2 cellular contexts compared by ENCODE assay signal in the genomic region with DNA sequence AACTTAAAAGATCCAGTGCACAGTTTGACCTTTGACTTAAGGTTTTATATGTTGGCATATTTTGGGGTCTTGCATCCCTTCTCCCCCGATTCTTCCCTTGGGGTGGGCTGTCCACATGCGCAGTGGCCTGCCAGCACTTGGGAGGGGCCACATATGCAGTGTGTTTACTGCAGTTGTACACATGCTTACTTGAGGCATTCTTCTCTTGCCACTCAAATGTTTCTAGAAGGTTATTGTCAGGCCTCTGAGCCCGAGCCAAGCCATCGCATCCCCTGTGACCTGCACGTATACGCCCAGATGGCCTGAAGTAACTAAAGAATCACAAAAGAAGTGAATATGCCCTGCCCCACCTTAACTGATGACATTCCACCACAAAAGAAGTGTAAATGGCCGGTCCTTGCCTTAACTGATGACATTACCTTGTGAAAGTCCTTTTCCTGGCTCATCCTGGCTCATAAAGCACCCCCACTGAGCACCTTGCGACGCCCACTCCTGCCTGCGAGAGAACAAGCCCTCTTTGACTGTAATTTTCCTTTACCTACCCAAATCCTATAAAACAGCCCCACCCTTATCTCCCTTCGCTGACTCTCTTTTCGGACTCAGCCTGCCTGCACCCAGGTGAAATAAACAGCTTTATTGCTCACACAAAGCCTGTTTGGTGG. TPM values are rescaled to one million over a fixed set of nuclear protein-coding genes. Genes with fewer than 3 reads are reported as not detected.
"Had no signal": no experiment of that assay in that cellular context is flagged by ENCODE, and none has a peak within 500 bp of the region (broad histone marks: within the 10 kb centered on the region; RNA-seq: fewer than 3 reads in every experiment).

No MANE protein-coding gene starts in this region.

RNA-seq across cellular contexts. Expression of a gene that starts 57.7 kb away (rescaled TPM):
- polyA plus RNA-seq: naive thymus-derived CD4-positive, alpha-beta T cell; neural cell had no signal
